Comparison of ENCODE assay signal across 18 cellular contexts in genomic region chr5:20109326-20109725, GRCh38.
"Had no signal": no experiment of that assay in that cellular context is flagged by ENCODE, and none has a peak within 500 bp of the region (broad histone marks: within the 10 kb centered on the region; RNA-seq: fewer than 3 reads in every experiment).

No MANE protein-coding gene starts in this region.

- H3K27ac ChIP-seq: coronary artery, gastrocnemius medialis, psoas muscle, right lobe of liver, spleen, transverse colon, VCaP had no signal

- H3K4me1 Mint-ChIP-seq: activated naive CD4-positive, alpha-beta T cell treated with anti-CD3 and anti-CD28 coated beads, Interleukin-2, amount 10 ng/mL, durations not matched to agents 7 days and 5 days; stimulated activated naive B cell treated with anti-CD40 and anti-IgM and Interleukin-4, amounts not matched to agents 10 μg/mL and 1 μg/mL and 100 μg/mL, for 72 hours had no signal

- DNase-seq: activated CD4-positive, alpha-beta T cell treated with anti-CD3 and anti-CD28 coated beads for 48 hours; activated naive CD4-positive, alpha-beta T cell treated with anti-CD3 and anti-CD28 coated beads, Interleukin-2, amount 10 ng/mL, durations not matched to agents 7 days and 5 days; effector CD4-positive, alpha-beta T cell; gastrocnemius medialis; left cardiac atrium; occipital lobe; psoas muscle; right lobe of liver; spleen; stimulated activated CD4-positive, alpha-beta T cell treated with anti-CD3 and anti-CD28 coated beads, Interleukin-2, amount 100 ng/mL, for 24 hours; stimulated activated naive B cell treated with anti-CD40 and anti-IgM and Interleukin-4, amounts not matched to agents 10 μg/mL and 1 μg/mL and 100 μg/mL, for 72 hours; T-helper 9 cell; transverse colon had no signal

- H3K27ac Mint-ChIP-seq: activated naive CD4-positive, alpha-beta T cell treated with anti-CD3 and anti-CD28 coated beads, Interleukin-2, amount 10 ng/mL, durations not matched to agents 7 days and 5 days; activated T-helper 2 cell treated with anti-CD3 and anti-CD28 coated beads, Interferon-gamma antibody, Interleukin-2, Interleukin-4, amounts not matched to agents 10 μg/mL and 5 μg/mL and 100 μg/mL, durations not matched to agents 14 hours and 24 hours and 36 hours; natural killer cell treated with Interleukin-12 subunit alpha and Interleukin-12 subunit beta and Interleukin-15 and Interleukin-18, amount 100 ng/mL, for 72 hours; stimulated activated naive B cell treated with anti-CD40 and anti-IgM and Interleukin-4, amounts not matched to agents 10 μg/mL and 1 μg/mL and 100 μg/mL, for 72 hours had no signal

- H3K27me3 Mint-ChIP-seq: activated naive CD4-positive, alpha-beta T cell treated with anti-CD3 and anti-CD28 coated beads, Interleukin-2, amount 10 ng/mL, durations not matched to agents 7 days and 5 days; natural killer cell treated with Interleukin-12 subunit alpha and Interleukin-12 subunit beta and Interleukin-15 and Interleukin-18, amount 100 ng/mL, for 72 hours; stimulated activated naive B cell treated with anti-CD40 and anti-IgM and Interleukin-4, amounts not matched to agents 10 μg/mL and 1 μg/mL and 100 μg/mL, for 72 hours had no signal

- H3K9me3 ChIP-seq: gastrocnemius medialis, psoas muscle, right lobe of liver, transverse colon had no signal

- ATAC-seq: gastrocnemius medialis; left cardiac atrium; natural killer cell treated with Interleukin-12 subunit alpha and Interleukin-12 subunit beta and Interleukin-15 and Interleukin-18, amount 100 ng/mL, for 72 hours; psoas muscle; right lobe of liver; stimulated activated naive B cell treated with anti-CD40 and anti-IgM and Interleukin-4, amounts not matched to agents 10 μg/mL and 1 μg/mL and 100 μg/mL, for 72 hours had no signal

- H3K36me3 ChIP-seq: gastrocnemius medialis, right lobe of liver, spleen, transverse colon had no signal

- H3K36me3 Mint-ChIP-seq: activated naive CD4-positive, alpha-beta T cell treated with anti-CD3 and anti-CD28 coated beads, Interleukin-2, amount 10 ng/mL, durations not matched to agents 7 days and 5 days; stimulated activated naive B cell treated with anti-CD40 and anti-IgM and Interleukin-4, amounts not matched to agents 10 μg/mL and 1 μg/mL and 100 μg/mL, for 72 hours had no signal

- H3K4me1 ChIP-seq: gastrocnemius medialis, psoas muscle, right lobe of liver, spleen, transverse colon had no signal

- H3K4me3 ChIP-seq: coronary artery, gastrocnemius medialis, lung, psoas muscle, right lobe of liver, spleen, transverse colon had no signal

- H3K4me3 Mint-ChIP-seq: activated naive CD4-positive, alpha-beta T cell treated with anti-CD3 and anti-CD28 coated beads, Interleukin-2, amount 10 ng/mL, durations not matched to agents 7 days and 5 days; natural killer cell treated with Interleukin-12 subunit alpha and Interleukin-12 subunit beta and Interleukin-15 and Interleukin-18, amount 100 ng/mL, for 72 hours; stimulated activated naive B cell treated with anti-CD40 and anti-IgM and Interleukin-4, amounts not matched to agents 10 μg/mL and 1 μg/mL and 100 μg/mL, for 72 hours had no signal

- H3K27me3 ChIP-seq: gastrocnemius medialis, right lobe of liver, spleen, transverse colon had no signal
